ENCODE assay signal across 8 cellular contexts in the genomic region with DNA sequence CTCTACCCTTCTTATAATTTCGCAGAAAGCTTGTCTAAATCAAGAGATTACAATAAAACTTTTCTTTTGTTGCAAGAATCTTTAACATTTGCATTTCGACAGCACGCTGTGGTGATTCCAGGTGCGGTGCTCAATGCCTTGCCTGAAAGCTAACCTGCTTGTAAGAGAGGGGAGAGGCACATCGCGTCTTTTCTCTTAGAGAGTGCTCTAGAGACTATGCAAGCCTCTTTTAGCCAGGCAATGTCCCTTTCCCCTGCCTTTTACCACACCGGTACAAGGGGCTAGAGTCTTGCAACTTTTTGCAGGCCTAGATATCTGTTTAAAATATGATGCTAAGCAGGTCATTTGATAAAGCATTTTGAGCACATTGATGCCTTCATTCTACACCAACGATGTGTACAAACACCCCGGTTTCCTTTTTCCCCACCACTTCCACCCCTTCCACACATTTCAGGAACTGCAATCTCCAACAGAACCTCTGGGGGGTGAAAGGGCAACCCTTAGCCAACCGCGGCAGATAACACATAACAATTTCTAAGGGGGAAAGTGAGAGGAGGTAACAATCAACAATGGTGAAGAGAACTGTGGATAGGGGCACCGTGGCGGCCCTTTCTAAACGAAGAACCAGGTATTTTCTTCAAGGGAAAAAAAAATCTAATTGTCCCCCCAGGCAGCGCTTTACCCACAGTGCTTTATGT. TPM values are rescaled to one million over a fixed set of nuclear protein-coding genes. Genes with fewer than 3 reads are reported as not detected.
DNase-seq lines count a peak whose midpoint lies in the region; ATAC-seq and TF ChIP-seq lines count a peak whose summit lies in the region.

No MANE protein-coding gene starts in this region.

- peak; percentile 46 to 72 for DNase-seq in NCI-H2081 (lab: John Stamatoyannopoulos, UW)
- DNase-seq in ascending aorta (ENCODE audit: low spot score in 2 of 2) = no peak
- peak; percentile 45 for DNase-seq in iPS-NIHi11 (ENCODE audit: low spot score)
- peak; percentile 42 for DNase-seq in testis
- DNase-seq in stimulated activated CD4-positive, alpha-beta T cell treated with anti-CD3 and anti-CD28 coated beads, Interleukin-1b, Interleukin-23, amount 100 ng/mL, for 48 hours = no peak
- DNase-seq in naive thymus-derived CD8-positive, alpha-beta T cell = no peak

- H3K27ac ChIP-seq in ascending aorta (no peak overlapping the region), testis (peak overlapping the region; percentile 47 to 79)

- H3K4me1 Mint-ChIP-seq in naive thymus-derived CD8-positive, alpha-beta T cell = peaks cover 1 to 14% (median 10%) of the 10 kb centered on the region in 4 donors

- WGBS in testis, 2 donors = 13 to 21% methylated on average over 15 of the region's 15 CpGs

- no peaks in the 10 kb centered on the region for H3K36me3 ChIP-seq in ascending aorta
- no peaks in the 10 kb centered on the region for H3K36me3 ChIP-seq in testis (ENCODE audit: low read depth, missing control alignments)

- intact Hi-C loops in ascending aorta (cut with DNase I) (no loop called here), testis (cut with DNase I; ENCODE audit: low total_unique reads) (no loop called here)

- no peak for ATAC-seq in GM21381 (IDR thresholded peaks at IDR 0.05; ENCODE audit: unreplicated experiment)
- no peak for ATAC-seq in naive thymus-derived CD8-positive, alpha-beta T cell

- peaks cover 0 to 7% (median 0%) of the 10 kb centered on the region in 3 donors for H3K36me3 Mint-ChIP-seq in naive thymus-derived CD8-positive, alpha-beta T cell

- H3K4me3 Mint-ChIP-seq in naive thymus-derived CD8-positive, alpha-beta T cell = peak overlapping the region in 4 of 10 donors; percentile 1 to 44 (median 40)

- H3K27me3 ChIP-seq in ascending aorta = no peaks in the 10 kb centered on the region
- H3K27me3 ChIP-seq in testis = no peaks in the 10 kb centered on the region

- TF ChIP-seq CTCF in GM12873 (IDR thresholded peaks at IDR 0.05; ENCODE audit: insufficient read depth, low read depth, low read length, missing control alignments) = peak; percentile 15
- TF ChIP-seq CTCF in ascending aorta (IDR thresholded peaks at IDR 0.05) = peak in 2 of 3 experiments; percentile 14 to 38
- TF ChIP-seq CTCF in testis (IDR thresholded peaks at IDR 0.05) = peak in 2 of 3 experiments; percentile 36 to 47

- POLR2A ChIA-PET in naive thymus-derived CD8-positive, alpha-beta T cell (lab: Charles Lee) = no interaction called here

- H3K27me3 Mint-ChIP-seq in naive thymus-derived CD8-positive, alpha-beta T cell = peaks cover 13 to 36% (median 26%) of the 10 kb centered on the region in 5 donors

- no peak for TF ChIP-seq POLR2A in testis (IDR thresholded peaks at IDR 0.05)

- H3K4me1 ChIP-seq in ascending aorta (peaks cover 0 to 10% of the 10 kb centered on the region in 2 donors), testis (peaks cover 16% of the 10 kb centered on the region)

- no peaks in the 10 kb centered on the region for H3K9me3 ChIP-seq in ascending aorta
- H3K9me3 ChIP-seq in testis = no peaks in the 10 kb centered on the region

- H3K4me3 ChIP-seq in ascending aorta (peak overlapping the region; percentile 57 to 75), testis (peak overlapping the region; percentile 69 to 80)

- H3K27ac Mint-ChIP-seq in naive thymus-derived CD8-positive, alpha-beta T cell = no peak overlapping the region

- H3K9me3 Mint-ChIP-seq in naive thymus-derived CD8-positive, alpha-beta T cell = peaks cover 0 to 4% (median 0%) of the 10 kb centered on the region in 9 donors

RNA-seq across cellular contexts. Expression of a gene that starts 1.3 kb away (rescaled TPM):
- 13.2 TPM for total RNA-seq in ascending aorta
- total RNA-seq in testis = 10 to 100 TPM; 21.8 to 25.0 TPM
- 12.2 TPM for polyA plus RNA-seq in testis (ENCODE audit: insufficient read depth, low read depth, low replicate concordance)
- total RNA-seq in naive thymus-derived CD8-positive, alpha-beta T cell = under 1 TPM in 1 of 2 experiments, not detected in 1; 0.33 TPM
- not detected for polyA plus RNA-seq in naive thymus-derived CD8-positive, alpha-beta T cell

Comparison
In these comparisons a context has a peak if more than half of its experiments do, and no peak if none do; other contexts are left out.
1. DNase-seq: peak in NCI-H2081 (2 of 2), iPS-NIHi11 (single experiment) and testis (single experiment); none in ascending aorta (0 of 2), stimulated activated CD4-positive, alpha-beta T cell treated with anti-CD3 and anti-CD28 coated beads, Interleukin-1b, Interleukin-23, amount 100 ng/mL, for 48 hours (single experiment) and naive thymus-derived CD8-positive, alpha-beta T cell (0 of 10).
2. H3K27ac ChIP-seq: peak in testis (2 of 2); none in ascending aorta (0 of 2).
3. RNA of a gene that starts 1.3 kb away (total RNA-seq): 21.8 to 25.0 TPM in testis and 13.2 TPM in ascending aorta (single experiment); 0.33 TPM in naive thymus-derived CD8-positive, alpha-beta T cell; every median in the first group is over 10 times any median in the second.
4. Peak in every context shown above with its lines, with median percentiles within 50 percentile points of each other: CTCF ChIP-seq.